Comparison of ENCODE assay signal across 1 cellular context in genomic region chr10:22325948-22326702, GRCh38.
TF ChIP-seq lines count a peak whose summit lies in the region.

No MANE protein-coding gene starts in this region.

TF ChIP-seq in IMR-90, 13 proteins besides CTCF, POLR2A, EP300 and RAD21 (continued from another document):
- TF ChIP-seq MAZ (IDR thresholded peaks at IDR 0.05; ENCODE audit: borderline replicate concordance, low read depth, low read length), result no peak
- TF ChIP-seq RFX5 (IDR thresholded peaks at IDR 0.05; ENCODE audit: low read depth, low read length), result no peak
- no peak for TF ChIP-seq SMC3 (IDR thresholded peaks at IDR 0.05; ENCODE audit: low read depth, low read length)
- TF ChIP-seq, protein P1, sequence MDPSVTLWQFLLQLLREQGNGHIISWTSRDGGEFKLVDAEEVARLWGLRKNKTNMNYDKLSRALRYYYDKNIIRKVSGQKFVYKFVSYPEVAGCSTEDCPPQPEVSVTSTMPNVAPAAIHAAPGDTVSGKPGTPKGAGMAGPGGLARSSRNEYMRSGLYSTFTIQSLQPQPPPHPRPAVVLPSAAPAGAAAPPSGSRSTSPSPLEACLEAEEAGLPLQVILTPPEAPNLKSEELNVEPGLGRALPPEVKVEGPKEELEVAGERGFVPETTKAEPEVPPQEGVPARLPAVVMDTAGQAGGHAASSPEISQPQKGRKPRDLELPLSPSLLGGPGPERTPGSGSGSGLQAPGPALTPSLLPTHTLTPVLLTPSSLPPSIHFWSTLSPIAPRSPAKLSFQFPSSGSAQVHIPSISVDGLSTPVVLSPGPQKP (IDR thresholded peaks at IDR 0.05; ENCODE audit: borderline replicate concordance, low read depth, low read length), result no peak
- TF ChIP-seq NFE2L2 (IDR thresholded peaks at IDR 0.05; ENCODE audit: low read depth, low read length), result no peak
